ENCODE assay signal across 9 cellular contexts in the genomic region with DNA sequence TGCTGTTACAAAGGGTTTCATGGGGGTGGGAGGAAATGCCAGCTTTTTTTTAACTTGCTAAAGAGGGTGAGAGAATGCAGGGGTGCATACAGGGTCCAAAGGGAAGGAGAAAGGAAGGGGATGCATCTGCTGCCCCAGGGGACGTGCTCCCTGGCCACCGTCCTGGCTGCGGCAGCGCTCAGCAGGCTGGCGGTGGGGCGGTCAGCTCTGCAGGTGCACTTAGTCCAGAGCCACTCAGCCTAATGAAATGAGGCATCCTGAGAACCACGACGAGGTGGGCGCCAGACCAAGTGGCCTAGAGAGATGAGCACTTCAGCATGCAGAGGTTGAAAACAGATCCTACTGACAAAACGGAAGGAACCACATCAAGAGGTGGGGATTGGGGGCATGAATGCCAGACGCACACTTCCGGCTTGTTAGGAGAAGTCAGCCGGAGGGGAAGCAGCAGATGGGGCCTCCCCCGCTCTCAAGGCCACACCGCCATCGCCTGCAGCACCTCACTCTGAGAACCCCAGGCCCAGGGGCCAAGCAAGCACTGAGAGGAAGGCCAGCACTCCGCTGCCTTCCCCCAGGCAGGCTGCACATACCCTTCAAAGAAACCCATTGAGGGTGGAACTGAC.
DNase-seq lines count a peak whose midpoint lies in the region; ATAC-seq and TF ChIP-seq lines count a peak whose summit lies in the region.
"Had no signal": no experiment of that assay in that cellular context is flagged by ENCODE, and none has a peak within 500 bp of the region (broad histone marks: within the 10 kb centered on the region; RNA-seq: fewer than 3 reads in every experiment).

No MANE protein-coding gene starts in this region.

- DNase-seq in GM19240 (ENCODE audit: insufficient read length, low spot score) (peak; percentile 77), NCI-H446 (lab: John Stamatoyannopoulos, UW) (no peak), coronary artery (ENCODE audit: low spot score) (no peak), brain microvascular endothelial cell (no peak), right atrium auricular region (ENCODE audit: low spot score) (no peak)
- DNase-seq in activated CD4-positive, CD25-positive, alpha-beta regulatory T cell treated with anti-CD3 and anti-CD28 coated beads, Interleukin-2, amount 50 U/mL, for 72 hours, result peak; percentile 52
- peak in 2 of 3 experiments; percentile 18 to 35 for DNase-seq in effector memory CD8-positive, alpha-beta T cell
- peak; percentile 29 for DNase-seq in stimulated activated CD8-positive, alpha-beta memory T cell treated with anti-CD3 and anti-CD28 coated beads, Interleukin-7, amount 100 ng/mL, for 24 hours (ENCODE audit: low read depth)
- DNase-seq: NCI-H526 had no signal

- H3K4me3 Mint-ChIP-seq in effector memory CD8-positive, alpha-beta T cell, result peak overlapping the region; percentile 40 to 41

- TF ChIP-seq CTCF in coronary artery (IDR thresholded peaks at IDR 0.05), result no peak
- TF ChIP-seq CTCF in brain microvascular endothelial cell (IDR thresholded peaks at IDR 0.05; ENCODE audit: low read depth, low read length, missing control alignments), result no peak
- TF ChIP-seq CTCF in right atrium auricular region (IDR thresholded peaks at IDR 0.05), result no peak

- H3K4me1 Mint-ChIP-seq in effector memory CD8-positive, alpha-beta T cell (ENCODE audit: low read depth in 2 of 2), result peaks cover 2 to 16% of the 10 kb centered on the region in 2 donors

- H3K36me3 ChIP-seq in brain microvascular endothelial cell (replicated peaks) (peaks cover 2% of the 10 kb centered on the region), right atrium auricular region (no peaks in the 10 kb centered on the region)

- no peaks in the 10 kb centered on the region for H3K27me3 ChIP-seq in brain microvascular endothelial cell (replicated peaks)
- H3K27me3 ChIP-seq in right atrium auricular region, result no peaks in the 10 kb centered on the region

- peak overlapping the region; percentile 60 to 68 for H3K27ac Mint-ChIP-seq in effector memory CD8-positive, alpha-beta T cell

- H3K4me3 ChIP-seq in coronary artery (no peak overlapping the region), brain microvascular endothelial cell (ENCODE audit: low read depth, low read length) (no peak overlapping the region), right atrium auricular region (no peak overlapping the region)

- H3K27me3 Mint-ChIP-seq in effector memory CD8-positive, alpha-beta T cell, result no peaks in the 10 kb centered on the region

- H3K9me3 ChIP-seq in right atrium auricular region, result no peaks in the 10 kb centered on the region

- in situ Hi-C loops in brain microvascular endothelial cell (cut with HindIII; ENCODE audit: low pct_ligation_motif_present, low sequenced_read_pairs), result no loop called here

- no peak overlapping the region for H3K27ac ChIP-seq in coronary artery
- H3K27ac ChIP-seq in brain microvascular endothelial cell, result no peak overlapping the region
- H3K27ac ChIP-seq in right atrium auricular region, result no peak overlapping the region

- H3K4me1 ChIP-seq in right atrium auricular region, result no peaks in the 10 kb centered on the region

- peaks cover 8% of the 10 kb centered on the region for H3K36me3 Mint-ChIP-seq in effector memory CD8-positive, alpha-beta T cell (ENCODE audit: insufficient read depth)

- peak; percentile 64 for ATAC-seq in effector memory CD8-positive, alpha-beta T cell (replicated peaks)

- H3K9me3 Mint-ChIP-seq in effector memory CD8-positive, alpha-beta T cell, result no peaks in the 10 kb centered on the region

Comparison
In these comparisons a context has a peak if more than half of its experiments do, and no peak if none do; other contexts are left out.
1. DNase-seq: peak in GM19240 (single experiment), activated CD4-positive, CD25-positive, alpha-beta regulatory T cell treated with anti-CD3 and anti-CD28 coated beads, Interleukin-2, amount 50 U/mL, for 72 hours (single experiment), effector memory CD8-positive, alpha-beta T cell (2 of 3) and stimulated activated CD8-positive, alpha-beta memory T cell treated with anti-CD3 and anti-CD28 coated beads, Interleukin-7, amount 100 ng/mL, for 24 hours (single experiment); none in NCI-H446 (0 of 2), coronary artery (single experiment), brain microvascular endothelial cell (single experiment) and right atrium auricular region (single experiment).